13 cellular contexts compared by ENCODE assay signal in the genomic region with DNA sequence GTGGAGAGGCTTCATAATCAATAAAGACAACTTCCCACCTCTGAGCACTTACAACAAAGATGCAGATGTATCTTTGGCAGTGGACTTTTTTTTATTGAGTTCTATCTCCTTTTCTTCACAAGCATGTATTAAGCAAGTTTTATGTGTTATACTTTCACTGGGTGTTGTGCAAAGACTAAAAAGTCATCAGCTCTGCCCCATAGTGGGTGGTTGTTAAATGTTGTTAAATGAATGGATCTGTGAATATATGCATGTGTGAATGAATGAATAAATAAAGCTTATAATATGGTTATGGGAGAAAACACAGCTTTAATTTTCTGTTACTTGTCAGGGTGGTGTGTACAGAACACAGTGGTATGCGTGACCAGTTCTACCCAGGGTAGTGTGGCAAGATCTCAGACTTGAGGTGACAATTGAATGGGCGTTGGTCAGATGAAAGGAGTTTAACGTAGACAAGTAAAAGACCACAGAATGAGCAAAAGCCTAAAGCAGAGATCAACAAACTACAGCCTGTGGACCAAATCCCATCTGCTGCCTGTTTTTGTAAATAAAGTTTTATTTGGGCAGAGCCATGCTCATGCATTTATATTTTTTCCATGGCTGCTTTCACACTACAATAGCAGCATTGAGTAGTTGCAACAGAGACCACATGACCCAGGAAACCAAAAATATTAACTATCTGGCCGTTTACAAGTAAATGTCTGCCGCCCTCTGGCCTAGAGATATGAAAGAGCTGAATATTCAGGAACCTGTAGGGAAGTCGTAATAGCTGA.
DNase-seq lines count a peak whose midpoint lies in the region; ATAC-seq lines count a peak whose summit lies in the region.
"Had no signal": no experiment of that assay in that cellular context is flagged by ENCODE, and none has a peak within 500 bp of the region (broad histone marks: within the 10 kb centered on the region; RNA-seq: fewer than 3 reads in every experiment).

No MANE protein-coding gene starts in this region.

- H3K4me1 ChIP-seq in subcutaneous abdominal adipose tissue (ENCODE audit: control insufficient read depth in 5 of 5, insufficient read depth in 5 of 5, low read length in 5 of 5), result peaks cover 0 to 34% (median 24%) of the 10 kb centered on the region in 5 donors

- H3K27me3 Mint-ChIP-seq in activated CD8-positive, alpha-beta memory T cell treated with anti-CD3 and anti-CD28 coated beads, Interleukin-2, amount 10 ng/mL, durations not matched to agents 7 days and 5 days, result no peaks in the 10 kb centered on the region
- H3K27me3 Mint-ChIP-seq in activated T-helper 1 cell treated with anti-CD3 and anti-CD28 coated beads, Interleukin-12 subunit alpha, Interleukin-12 subunit beta, Interleukin-2, Interleukin-4 antibody, amounts not matched to agents 30 ng/mL and 10 ng/mL and 1 ng/mL, durations not matched to agents 14 hours and 24 hours and 36 hours (ENCODE audit: insufficient read depth), result peaks cover 3% of the 10 kb centered on the region
- H3K27me3 Mint-ChIP-seq: activated CD4-positive, alpha-beta T cell treated with anti-CD3 and anti-CD28 coated beads, Interleukin-2, amount 10 ng/mL, durations not matched to agents 7 days and 5 days had no signal

- no peaks in the 10 kb centered on the region for H3K27me3 ChIP-seq in subcutaneous abdominal adipose tissue (ENCODE audit: control insufficient read depth in 5 of 5, insufficient read depth in 4 of 5, low read length in 5 of 5)

- no peak overlapping the region for H3K4me3 Mint-ChIP-seq in activated CD8-positive, alpha-beta memory T cell treated with anti-CD3 and anti-CD28 coated beads, Interleukin-2, amount 10 ng/mL, durations not matched to agents 7 days and 5 days
- H3K4me3 Mint-ChIP-seq in activated T-helper 1 cell treated with anti-CD3 and anti-CD28 coated beads, Interleukin-12 subunit alpha, Interleukin-12 subunit beta, Interleukin-2, Interleukin-4 antibody, amounts not matched to agents 30 ng/mL and 10 ng/mL and 1 ng/mL, durations not matched to agents 14 hours and 24 hours and 36 hours, result no peak overlapping the region
- H3K4me3 Mint-ChIP-seq: activated CD4-positive, alpha-beta T cell treated with anti-CD3 and anti-CD28 coated beads, Interleukin-2, amount 10 ng/mL, durations not matched to agents 7 days and 5 days; activated T-cell treated with anti-CD3 and anti-CD28 coated beads, Interleukin-2, amount 50 U/mL, for 4 hours had no signal

- H3K36me3 ChIP-seq in subcutaneous abdominal adipose tissue (ENCODE audit: control insufficient read depth in 5 of 5, insufficient read depth in 5 of 5, low read length in 5 of 5), result no peaks in the 10 kb centered on the region

- no peak overlapping the region for H3K4me3 ChIP-seq in subcutaneous abdominal adipose tissue (ENCODE audit: low read depth in 1 of 5, low read length in 5 of 5)

- no peaks in the 10 kb centered on the region for H3K36me3 Mint-ChIP-seq in activated CD8-positive, alpha-beta memory T cell treated with anti-CD3 and anti-CD28 coated beads, Interleukin-2, amount 10 ng/mL, durations not matched to agents 7 days and 5 days
- no peaks in the 10 kb centered on the region for H3K36me3 Mint-ChIP-seq in activated T-helper 1 cell treated with anti-CD3 and anti-CD28 coated beads, Interleukin-12 subunit alpha, Interleukin-12 subunit beta, Interleukin-2, Interleukin-4 antibody, amounts not matched to agents 30 ng/mL and 10 ng/mL and 1 ng/mL, durations not matched to agents 14 hours and 24 hours and 36 hours (ENCODE audit: low read depth)

- intact Hi-C loops in activated T-helper 1 cell treated with anti-CD3 and anti-CD28 coated beads, Interleukin-12 subunit alpha, Interleukin-12 subunit beta, Interleukin-2, Interleukin-4 antibody, amounts not matched to agents 30 ng/mL and 10 ng/mL and 1 ng/mL, durations not matched to agents 14 hours and 24 hours and 36 hours (cut with micrococcal nuclease), result no loop called here

- no peak for DNase-seq in activated CD8-positive, alpha-beta memory T cell treated with anti-CD3 and anti-CD28 coated beads, Interleukin-2, amount 10 ng/mL, durations not matched to agents 7 days and 5 days
- DNase-seq in activated CD8-positive, alpha-beta memory T cell treated with anti-CD3 and anti-CD28 coated beads for 24 hours, result no peak
- peak; percentile 67 to 70 for DNase-seq in NOMO-1 (lab: John Stamatoyannopoulos, UW; ENCODE audit: unreplicated experiment in 2 of 2)
- no peak for DNase-seq in left lobe of liver (ENCODE audit: low spot score)
- no peak for DNase-seq in LoVo (ENCODE audit: low spot score)
- no peak for DNase-seq in activated T-helper 1 cell treated with anti-CD3 and anti-CD28 coated beads, Interleukin-12 subunit alpha, Interleukin-12 subunit beta, Interleukin-2, Interleukin-4 antibody, amounts not matched to agents 30 ng/mL and 10 ng/mL and 1 ng/mL, durations not matched to agents 14 hours and 24 hours and 36 hours (ENCODE audit: low spot score)
- DNase-seq in GOT3 (lab: John Stamatoyannopoulos, UW), result no peak
- DNase-seq: activated CD4-positive, alpha-beta T cell treated with anti-CD3 and anti-CD28 coated beads, Interleukin-2, amount 10 ng/mL, durations not matched to agents 7 days and 5 days; activated T-cell treated with anti-CD3 and anti-CD28 coated beads, Interleukin-2, amount 50 U/mL, for 4 hours; NCI-H1436; NCI-H510A had no signal

- no peaks in the 10 kb centered on the region for H3K9me3 ChIP-seq in subcutaneous abdominal adipose tissue (ENCODE audit: control insufficient read depth in 5 of 5, low read length in 5 of 5)

- no peak overlapping the region for H3K9ac ChIP-seq in subcutaneous abdominal adipose tissue (ENCODE audit: low read length in 5 of 5)

- CTCF ChIA-PET in activated CD8-positive, alpha-beta memory T cell treated with anti-CD3 and anti-CD28 coated beads, Interleukin-2, amount 10 ng/mL, durations not matched to agents 7 days and 5 days (lab: Charles Lee), result no interaction called here

- H3K27ac ChIP-seq in subcutaneous abdominal adipose tissue (ENCODE audit: low read depth, low read length), result peak overlapping the region; percentile 30
- H3K27ac ChIP-seq: RWPE1 had no signal

- peak overlapping the region; percentile 54 for H3K27ac Mint-ChIP-seq in activated CD8-positive, alpha-beta memory T cell treated with anti-CD3 and anti-CD28 coated beads, Interleukin-2, amount 10 ng/mL, durations not matched to agents 7 days and 5 days
- no peak overlapping the region for H3K27ac Mint-ChIP-seq in activated T-helper 1 cell treated with anti-CD3 and anti-CD28 coated beads, Interleukin-12 subunit alpha, Interleukin-12 subunit beta, Interleukin-2, Interleukin-4 antibody, amounts not matched to agents 30 ng/mL and 10 ng/mL and 1 ng/mL, durations not matched to agents 14 hours and 24 hours and 36 hours

- peaks cover 21% of the 10 kb centered on the region for H3K4me1 Mint-ChIP-seq in activated CD8-positive, alpha-beta memory T cell treated with anti-CD3 and anti-CD28 coated beads, Interleukin-2, amount 10 ng/mL, durations not matched to agents 7 days and 5 days
- peaks cover 32% of the 10 kb centered on the region for H3K4me1 Mint-ChIP-seq in activated T-helper 1 cell treated with anti-CD3 and anti-CD28 coated beads, Interleukin-12 subunit alpha, Interleukin-12 subunit beta, Interleukin-2, Interleukin-4 antibody, amounts not matched to agents 30 ng/mL and 10 ng/mL and 1 ng/mL, durations not matched to agents 14 hours and 24 hours and 36 hours (ENCODE audit: low read depth)

- ATAC-seq in activated CD8-positive, alpha-beta memory T cell treated with anti-CD3 and anti-CD28 coated beads, Interleukin-2, amount 10 ng/mL, durations not matched to agents 7 days and 5 days, result no peak
- peak; percentile 14 for ATAC-seq in left lobe of liver
- ATAC-seq: activated T-cell treated with anti-CD3 and anti-CD28 coated beads, Interleukin-2, amount 50 U/mL, for 4 hours had no signal

- H3K9me3 Mint-ChIP-seq in activated CD8-positive, alpha-beta memory T cell treated with anti-CD3 and anti-CD28 coated beads, Interleukin-2, amount 10 ng/mL, durations not matched to agents 7 days and 5 days (ENCODE audit: low read depth), result no peaks in the 10 kb centered on the region
- no peaks in the 10 kb centered on the region for H3K9me3 Mint-ChIP-seq in activated T-helper 1 cell treated with anti-CD3 and anti-CD28 coated beads, Interleukin-12 subunit alpha, Interleukin-12 subunit beta, Interleukin-2, Interleukin-4 antibody, amounts not matched to agents 30 ng/mL and 10 ng/mL and 1 ng/mL, durations not matched to agents 14 hours and 24 hours and 36 hours
- H3K9me3 Mint-ChIP-seq: activated CD4-positive, alpha-beta T cell treated with anti-CD3 and anti-CD28 coated beads, Interleukin-2, amount 10 ng/mL, durations not matched to agents 7 days and 5 days; activated T-cell treated with anti-CD3 and anti-CD28 coated beads, Interleukin-2, amount 50 U/mL, for 4 hours had no signal

Comparison
In these comparisons a context has a peak if more than half of its experiments do, and no peak if none do; other contexts are left out.
1. DNase-seq: peak in NOMO-1 (2 of 2); none in activated CD8-positive, alpha-beta memory T cell treated with anti-CD3 and anti-CD28 coated beads, Interleukin-2, amount 10 ng/mL, durations not matched to agents 7 days and 5 days (single experiment), activated CD8-positive, alpha-beta memory T cell treated with anti-CD3 and anti-CD28 coated beads for 24 hours (single experiment), left lobe of liver (single experiment), LoVo (single experiment), activated T-helper 1 cell treated with anti-CD3 and anti-CD28 coated beads, Interleukin-12 subunit alpha, Interleukin-12 subunit beta, Interleukin-2, Interleukin-4 antibody, amounts not matched to agents 30 ng/mL and 10 ng/mL and 1 ng/mL, durations not matched to agents 14 hours and 24 hours and 36 hours (single experiment) and GOT3 (single experiment).